ENCODE assay signal across 1 cellular context in genomic region chr2:238106698-238107524, GRCh38.
TF ChIP-seq lines count a peak whose summit lies in the region.

No MANE protein-coding gene starts in this region.

TF ChIP-seq in SK-N-SH treated with all-trans-retinoic acid at 6 μM for 48 hours, 23 proteins besides CTCF, POLR2A, EP300 and RAD21 (continued from another document):
- TF ChIP-seq POU6F1 (CRISPR knock-in tag; IDR thresholded peaks at IDR 0.05; ENCODE audit: borderline replicate concordance, low read depth) (no peak), TSHZ2 (CRISPR knock-in tag; IDR thresholded peaks at IDR 0.05) (no peak), CSDC2 (CRISPR knock-in tag; IDR thresholded peaks at IDR 0.05) (no peak), ZNF70 (CRISPR knock-in tag; IDR thresholded peaks at IDR 0.05) (no peak), SNAI2 (CRISPR knock-in tag; IDR thresholded peaks at IDR 0.05) (no peak), RARB (CRISPR knock-in tag; IDR thresholded peaks at IDR 0.05) (no peak), BACH2 (CRISPR knock-in tag; IDR thresholded peaks at IDR 0.05; ENCODE audit: borderline replicate concordance) (no peak), TCF4 (CRISPR knock-in tag; IDR thresholded peaks at IDR 0.05; ENCODE audit: borderline replicate concordance) (no peak)
